In the genomic region with DNA sequence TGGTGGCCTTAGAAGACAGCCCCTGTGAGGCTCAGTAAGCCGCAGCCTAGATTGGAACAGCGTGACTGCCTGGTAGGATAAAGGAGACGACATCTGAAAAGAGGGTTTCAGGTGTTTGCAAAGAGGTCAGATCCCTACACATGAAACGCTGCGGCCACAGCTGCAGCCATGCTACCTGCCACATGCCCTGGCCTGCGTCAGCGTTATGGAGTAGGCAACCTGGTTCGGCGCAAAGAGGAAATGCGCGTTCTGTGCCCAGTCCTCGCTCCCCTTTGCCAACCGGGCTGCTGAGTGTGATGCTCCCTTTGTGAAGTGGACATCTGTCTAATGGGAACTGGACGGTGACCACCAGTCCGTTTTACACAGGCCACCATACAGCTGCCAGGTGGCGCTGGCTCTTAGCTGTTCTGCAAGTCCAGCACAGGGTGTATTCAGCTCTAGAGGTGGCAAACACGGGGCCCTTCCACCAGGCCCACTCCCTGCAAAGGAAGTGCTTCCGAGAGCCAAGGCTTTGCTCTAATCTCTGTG, we compare ENCODE assay signal across 9 cellular contexts.
DNase-seq lines count a peak whose midpoint lies in the region; ATAC-seq, FAIRE-seq and TF ChIP-seq lines count a peak whose summit lies in the region.
"Had no signal": no experiment of that assay in that cellular context is flagged by ENCODE, and none has a peak within 500 bp of the region (broad histone marks: within the 10 kb centered on the region; RNA-seq: fewer than 3 reads in every experiment).

No MANE protein-coding gene starts in this region.

- H3K4me3 ChIP-seq in uterus, result no peak overlapping the region

- DNase-seq in D721Med (ENCODE audit: insufficient read length, low spot score) (no peak), memory B cell (ENCODE audit: low spot score in 2 of 2) (no peak), NCI-H1694 treated with DMSO at 0.1 percent for 48 hours (lab: John Stamatoyannopoulos, UW) (no peak), EL (no peak), uterus (no peak), COLO829 (ENCODE audit: low spot score) (no peak)

- no peaks in the 10 kb centered on the region for H3K36me3 Mint-ChIP-seq in activated T-helper 17 cell treated with anti-CD3 and anti-CD28 coated beads, Interleukin-2, amount 50 U/mL, for 72 hours (ENCODE audit: low read depth)
- peaks cover 29% of the 10 kb centered on the region for H3K36me3 Mint-ChIP-seq in memory B cell

- intact Hi-C loops in uterus (cut with DNase I; ENCODE audit: low total_unique reads), result no loop called here

- no peaks in the 10 kb centered on the region for H3K27me3 ChIP-seq in uterus

- H3K27ac Mint-ChIP-seq in activated T-helper 17 cell treated with anti-CD3 and anti-CD28 coated beads, Interleukin-2, amount 50 U/mL, for 72 hours, result no peak overlapping the region
- H3K27ac Mint-ChIP-seq in memory B cell, result no peak overlapping the region

- H3K27ac ChIP-seq in uterus, result peak overlapping the region in 1 of 2 donors; percentile 33

- no peaks in the 10 kb centered on the region for H3K9me3 ChIP-seq in uterus

- no peak for TF ChIP-seq POLR2A in uterus (IDR thresholded peaks at IDR 0.05)

- H3K27me3 Mint-ChIP-seq in activated T-helper 17 cell treated with anti-CD3 and anti-CD28 coated beads, Interleukin-2, amount 50 U/mL, for 72 hours, result no peaks in the 10 kb centered on the region
- H3K27me3 Mint-ChIP-seq in memory B cell, result no peaks in the 10 kb centered on the region

- FAIRE-seq in D721Med (lab: Jason Lieb, UNC), result no peak
- FAIRE-seq: HTR-8/SVneo had no signal

- ATAC-seq in GM21825 (IDR thresholded peaks at IDR 0.05; ENCODE audit: unreplicated experiment), result peak; percentile 25
- ATAC-seq in activated T-helper 17 cell treated with anti-CD3 and anti-CD28 coated beads, Interleukin-2, amount 50 U/mL, for 72 hours (replicated peaks), result peak; percentile 31
- no peak for ATAC-seq in memory B cell (ENCODE audit: low read depth)

- H3K4me3 Mint-ChIP-seq in activated T-helper 17 cell treated with anti-CD3 and anti-CD28 coated beads, Interleukin-2, amount 50 U/mL, for 72 hours, result no peak overlapping the region
- peak overlapping the region; percentile 82 for H3K4me3 Mint-ChIP-seq in memory B cell

- peaks cover 79% of the 10 kb centered on the region for H3K4me1 Mint-ChIP-seq in activated T-helper 17 cell treated with anti-CD3 and anti-CD28 coated beads, Interleukin-2, amount 50 U/mL, for 72 hours
- peaks cover 76% of the 10 kb centered on the region for H3K4me1 Mint-ChIP-seq in memory B cell

- TF ChIP-seq CTCF in D721Med (IDR thresholded peaks at IDR 0.05; ENCODE audit: insufficient read depth, missing control alignments) (peak; percentile 25), uterus (IDR thresholded peaks at IDR 0.05) (no peak)

- no peaks in the 10 kb centered on the region for H3K9me3 Mint-ChIP-seq in activated T-helper 17 cell treated with anti-CD3 and anti-CD28 coated beads, Interleukin-2, amount 50 U/mL, for 72 hours
- no peaks in the 10 kb centered on the region for H3K9me3 Mint-ChIP-seq in memory B cell

- no peaks in the 10 kb centered on the region for H3K4me1 ChIP-seq in uterus

- no peaks in the 10 kb centered on the region for H3K36me3 ChIP-seq in uterus
